In genomic region chr2:10514287-10514686, GRCh38 we compare ENCODE assay signal across 23 cellular contexts.
DNase-seq lines count a peak whose midpoint lies in the region; ATAC-seq and TF ChIP-seq lines count a peak whose summit lies in the region.
"Had no signal": no experiment of that assay in that cellular context is flagged by ENCODE, and none has a peak within 500 bp of the region (broad histone marks: within the 10 kb centered on the region; RNA-seq: fewer than 3 reads in every experiment).

No MANE protein-coding gene starts in this region.

- WGBS in spleen, 5 donors = 86 to 97% (median 96%) methylated on average over 4 of the region's 4 CpGs

- H3K9me3 ChIP-seq in PC-3 (ENCODE audit: low read length) = no peaks in the 10 kb centered on the region
- peaks cover 6 to 39% (median 35%) of the 10 kb centered on the region in 8 donors for H3K9me3 ChIP-seq in spleen
- H3K9me3 ChIP-seq: ovary had no signal

- H3K4me1 ChIP-seq in PC-3 (ENCODE audit: insufficient read depth, low read length) (peaks cover 18% of the 10 kb centered on the region), spleen (no peaks in the 10 kb centered on the region)
- H3K4me1 ChIP-seq: adrenal gland, Caco-2, gastrocnemius medialis, sigmoid colon had no signal

- no peak for TF ChIP-seq POLR2A in spleen (IDR thresholded peaks at IDR 0.05)

- H3K9me2 ChIP-seq in PC-3 (replicated peaks; ENCODE audit: low read length) = no peaks in the 10 kb centered on the region

- TSS peak; percentile 99 for BruUV-seq in PC-3 (replicated peaks; lab: Mats Ljungman, UMichigan)

- peak overlapping the region; percentile 85 for H3K27ac ChIP-seq in PC-3 (ENCODE audit: low read length)
- no peak overlapping the region for H3K27ac ChIP-seq in spleen
- no peak overlapping the region for H3K27ac ChIP-seq in caudate nucleus (ENCODE audit: low read depth, low read length)
- H3K27ac ChIP-seq: adrenal gland, dorsolateral prefrontal cortex, gastrocnemius medialis, HL-60, ovary, sigmoid colon had no signal

- intact Hi-C loops in PC-3 (cut with micrococcal nuclease) = loop anchor here (2.0 kb wide), 1 partner anchor 21 kb away; no protein-coding TSS in a partner anchor
- intact Hi-C loops in spleen (cut with DNase I; ENCODE audit: low total_unique reads) = no loop called here

- H3F3A ChIP-seq in PC-3 (ENCODE audit: low read length, unreplicated experiment) = peaks cover 6% of the 10 kb centered on the region

- TF ChIP-seq CTCF in PC-3 (conservative IDR thresholded peaks at IDR 0.05; ENCODE audit: low read depth, low read length) = no peak
- no peak for TF ChIP-seq CTCF in spleen (IDR thresholded peaks at IDR 0.05 in 8 of 11, conservative IDR thresholded peaks at IDR 0.05 in 3 of 11)

- H3K4me3 ChIP-seq in PC-3 (ENCODE audit: low read length) (no peak overlapping the region), spleen (no peak overlapping the region)
- H3K4me3 ChIP-seq: adrenal gland, dorsolateral prefrontal cortex, gastrocnemius medialis, ovary, sigmoid colon had no signal

- no peaks in the 10 kb centered on the region for H4K20me1 ChIP-seq in PC-3 (ENCODE audit: low read length)

- H3K36me3 ChIP-seq in PC-3 (ENCODE audit: low read depth, low read length) (no peaks in the 10 kb centered on the region), spleen (no peaks in the 10 kb centered on the region)
- H3K36me3 ChIP-seq: adrenal gland, gastrocnemius medialis, ovary, sigmoid colon had no signal

- CTCF ChIA-PET in PC-3 (lab: Charles Lee) = no interaction called here

- POLR2A ChIA-PET in PC-3 (lab: Charles Lee; ENCODE audit: unreplicated experiment) = interaction anchor here (0.5 kb wide), 1 partner anchor 109 kb away, joined by 3 read pairs; no protein-coding TSS in a partner anchor

- peak overlapping the region; percentile 21 for H2AFZ ChIP-seq in PC-3 (ENCODE audit: low read length)

- peak overlapping the region; percentile 60 for H3K4me2 ChIP-seq in PC-3 (ENCODE audit: low read length)

- no peaks in the 10 kb centered on the region for H3K27me3 ChIP-seq in PC-3 (ENCODE audit: low read length)
- no peaks in the 10 kb centered on the region for H3K27me3 ChIP-seq in spleen (replicated peaks in 1 of 7)
- H3K27me3 ChIP-seq: adrenal gland, dorsolateral prefrontal cortex, gastrocnemius medialis, ovary, sigmoid colon had no signal

- no peaks in the 10 kb centered on the region for H3K79me2 ChIP-seq in PC-3 (ENCODE audit: low read length)

- peak; percentile 29 for ATAC-seq in PC-3
- ATAC-seq in esophagus mucosa = peak; percentile 39
- ATAC-seq in HG03571 (IDR thresholded peaks at IDR 0.05; ENCODE audit: unreplicated experiment) = no peak
- ATAC-seq: gastrocnemius medialis; naive thymus-derived CD4-positive, alpha-beta T cell; stimulated activated naive CD8-positive, alpha-beta T cell treated with anti-CD3 and anti-CD28 coated beads, Interleukin-15, Interleukin-2, amounts not matched to agents 100 U/mL and 50 U/mL, for 24 hours had no signal

- DNase-seq in activated CD8-positive, alpha-beta memory T cell treated with anti-CD3 and anti-CD28 coated beads for 24 hours = peak; percentile 11
- no peak for DNase-seq in activated CD8-positive, alpha-beta memory T cell treated with anti-CD3 and anti-CD28 coated beads, Interleukin-2, amount 50 U/mL, for 4 hours
- DNase-seq in PC-3 (no peak), spleen (peak; percentile 21), caudate nucleus (lab: John Stamatoyannopoulos, UW) (no peak), SK-N-DZ (ENCODE audit: low spot score) (no peak)
- DNase-seq: activated CD4-positive, alpha-beta T cell treated with anti-CD3 and anti-CD28 coated beads for 4 hours; activated gamma-delta T cell treated with Interleukin-2 at 50 U/mL for 16 hours; adrenal gland; Caco-2; central memory CD4-positive, alpha-beta T cell; gastrocnemius medialis; naive thymus-derived CD4-positive, alpha-beta T cell; NCI-H2227 treated with DMSO at 0.1 percent for 48 hours; NCI-H82; ovary; sigmoid colon; stimulated activated naive CD8-positive, alpha-beta T cell treated with anti-CD3 and anti-CD28 coated beads, Interleukin-15, Interleukin-2, amounts not matched to agents 100 U/mL and 50 U/mL, for 24 hours; trophoblast cell had no signal

- peak overlapping the region; percentile 45 for H3K9ac ChIP-seq in PC-3 (ENCODE audit: low read length)

Comparison
In these comparisons a context has a peak if more than half of its experiments do, and no peak if none do; other contexts are left out.
1. DNase-seq: peak in activated CD8-positive, alpha-beta memory T cell treated with anti-CD3 and anti-CD28 coated beads for 24 hours (single experiment) and spleen (single experiment); none in activated CD8-positive, alpha-beta memory T cell treated with anti-CD3 and anti-CD28 coated beads, Interleukin-2, amount 50 U/mL, for 4 hours (single experiment), PC-3 (single experiment), caudate nucleus (0 of 61) and SK-N-DZ (single experiment).